ENCODE assay signal across 8 cellular contexts in the genomic region with DNA sequence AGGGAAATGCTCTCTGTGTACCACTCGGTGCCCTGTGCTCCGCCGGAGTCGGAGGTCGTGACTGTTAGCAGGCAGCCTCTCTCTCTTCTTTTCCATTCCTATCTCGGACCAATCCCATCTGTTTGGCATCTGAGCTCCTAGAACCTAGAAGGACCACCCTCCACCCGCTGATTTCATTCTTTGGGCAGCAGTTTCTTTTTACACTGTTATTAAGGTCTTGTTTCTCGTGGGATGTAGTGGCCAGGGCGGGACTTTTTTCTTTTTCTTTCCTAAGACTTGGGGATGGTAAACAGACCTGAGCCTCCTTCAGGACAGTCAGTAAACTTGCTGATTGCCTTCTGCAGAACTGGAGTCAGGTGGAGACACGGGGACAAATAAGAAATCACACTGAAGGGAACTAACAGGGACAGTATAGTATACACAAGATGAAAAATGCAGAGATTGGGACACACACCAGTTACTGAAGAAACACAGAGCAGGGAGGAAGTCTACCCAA. TPM values are rescaled to one million over a fixed set of nuclear protein-coding genes. Genes with fewer than 3 reads are reported as not detected.
DNase-seq lines count a peak whose midpoint lies in the region; ATAC-seq and TF ChIP-seq lines count a peak whose summit lies in the region.

No MANE protein-coding gene starts in this region.

- peak overlapping the region; percentile 92 for H3K4me3 Mint-ChIP-seq in dendritic cell treated with granulocyte-macrophage colony-stimulating factor and Interleukin-4, amounts not matched to agents 40 ng/mL and 50 ng/mL, for 4 days
- peak overlapping the region; percentile 96 for H3K4me3 Mint-ChIP-seq in natural killer cell

- peaks cover 23% of the 10 kb centered on the region for H4K20me1 ChIP-seq in BLaER1
- no peaks in the 10 kb centered on the region for H4K20me1 ChIP-seq in Loucy (ENCODE audit: insufficient read depth, low read length, poor library complexity, severe bottlenecking)

- TF ChIP-seq CTCF in Loucy (conservative IDR thresholded peaks at IDR 0.05; ENCODE audit: low read length) (no peak), natural killer cell (IDR thresholded peaks at IDR 0.05) (no peak)

- DNase-seq in natural killer cell (no peak), DMS 273 (lab: John Stamatoyannopoulos, UW; ENCODE audit: unreplicated experiment) (no peak), NCI-H2171 treated with DMSO at 0.1 percent for 48 hours (lab: John Stamatoyannopoulos, UW) (no peak), SW 1271 (lab: John Stamatoyannopoulos, UW) (no peak)
- no peak for DNase-seq in NK-92 treated with Interleukin-12 subunit alpha and Interleukin-12 subunit beta, amount 100 ng/mL, for 24 hours (lab: John Stamatoyannopoulos, UW)

- H3K27ac Mint-ChIP-seq in dendritic cell treated with granulocyte-macrophage colony-stimulating factor and Interleukin-4, amounts not matched to agents 40 ng/mL and 50 ng/mL, for 4 days, result peak overlapping the region; percentile 92
- peak overlapping the region; percentile 96 to 99 for H3K27ac Mint-ChIP-seq in natural killer cell

- H3K4me3 ChIP-seq in BLaER1, result peak overlapping the region; percentile 86
- peak overlapping the region; percentile 90 for H3K4me3 ChIP-seq in Loucy (ENCODE audit: low read length, poor library complexity, severe bottlenecking)

- peaks cover 49% of the 10 kb centered on the region for H3K79me2 ChIP-seq in Loucy (ENCODE audit: insufficient read depth, low read length)

- peak overlapping the region; percentile 84 for H2AFZ ChIP-seq in Loucy (ENCODE audit: low read length)

- peaks cover 49% of the 10 kb centered on the region for H3K36me3 Mint-ChIP-seq in dendritic cell treated with granulocyte-macrophage colony-stimulating factor and Interleukin-4, amounts not matched to agents 40 ng/mL and 50 ng/mL, for 4 days (ENCODE audit: low read depth)
- H3K36me3 Mint-ChIP-seq in natural killer cell, result no peaks in the 10 kb centered on the region

- H3K36me3 ChIP-seq in BLaER1, result peaks cover 43% of the 10 kb centered on the region
- H3K36me3 ChIP-seq in Loucy (ENCODE audit: insufficient read depth, low read length), result no peaks in the 10 kb centered on the region

- H3K4me2 ChIP-seq in BLaER1 (peak overlapping the region; percentile 94), Loucy (ENCODE audit: low read depth, low read length, poor library complexity, severe bottlenecking) (peak overlapping the region; percentile 78)

- H3K9me3 ChIP-seq in BLaER1 (no peaks in the 10 kb centered on the region), Loucy (ENCODE audit: insufficient read depth, low read depth, low read length) (no peaks in the 10 kb centered on the region)

- H3K9me3 Mint-ChIP-seq in dendritic cell treated with granulocyte-macrophage colony-stimulating factor and Interleukin-4, amounts not matched to agents 40 ng/mL and 50 ng/mL, for 4 days, result no peaks in the 10 kb centered on the region
- no peaks in the 10 kb centered on the region for H3K9me3 Mint-ChIP-seq in natural killer cell

- H3K9ac ChIP-seq in BLaER1 (peak overlapping the region; percentile 87), Loucy (ENCODE audit: low read depth, low read length, poor library complexity, severe bottlenecking) (peak overlapping the region; percentile 81)

- H3K4me1 Mint-ChIP-seq in dendritic cell treated with granulocyte-macrophage colony-stimulating factor and Interleukin-4, amounts not matched to agents 40 ng/mL and 50 ng/mL, for 4 days (ENCODE audit: low read depth), result peaks cover 40% of the 10 kb centered on the region
- peaks cover 29 to 31% of the 10 kb centered on the region in 2 donors for H3K4me1 Mint-ChIP-seq in natural killer cell

- no peak for ATAC-seq in natural killer cell

- H3F3A ChIP-seq in Loucy (ENCODE audit: low read depth), result no peaks in the 10 kb centered on the region

- H3K27me3 Mint-ChIP-seq in dendritic cell treated with granulocyte-macrophage colony-stimulating factor and Interleukin-4, amounts not matched to agents 40 ng/mL and 50 ng/mL, for 4 days, result no peaks in the 10 kb centered on the region
- H3K27me3 Mint-ChIP-seq in natural killer cell (ENCODE audit: low read depth in 2 of 2), result peaks cover 0 to 2% of the 10 kb centered on the region in 2 donors

- peaks cover 21% of the 10 kb centered on the region for H3K4me1 ChIP-seq in BLaER1
- H3K4me1 ChIP-seq in Loucy (ENCODE audit: insufficient read depth, low read length, poor library complexity, severe bottlenecking), result peaks cover 14% of the 10 kb centered on the region

- H3K9me2 ChIP-seq in Loucy (replicated peaks; ENCODE audit: low read depth, low read length), result no peaks in the 10 kb centered on the region

- H3K27ac ChIP-seq in BLaER1, result peak overlapping the region; percentile 68

- H3K27me3 ChIP-seq in BLaER1, result no peaks in the 10 kb centered on the region
- H3K27me3 ChIP-seq in Loucy (ENCODE audit: insufficient read depth, low read length, poor library complexity, severe bottlenecking), result no peaks in the 10 kb centered on the region

- intact Hi-C loops in dendritic cell treated with granulocyte-macrophage colony-stimulating factor and Interleukin-4, amounts not matched to agents 40 ng/mL and 50 ng/mL, for 4 days (cut with micrococcal nuclease), result loop anchor here (1.0 to 10.0 kb wide), 2 partner anchors 49 to 183 kb away; partner anchors contain the start of genes COQ4, SPTAN1 and TRUB2
- intact Hi-C loops in natural killer cell (cut with micrococcal nuclease), result loop anchor here (1.0 kb wide), 1 partner anchor 49 kb away; the partner anchor contains the start of genes COQ4 and TRUB2

RNA-seq across cellular contexts. Expression of gene URM1, which starts 0.5 kb away (rescaled TPM):
- 10 to 100 TPM; 39.4 to 47.8 (median 46.7) TPM for total RNA-seq in natural killer cell

RNA-seq across cellular contexts. Expression of gene SLC27A4, which starts 31.3 kb away (rescaled TPM):
- total RNA-seq in natural killer cell, result 10 to 100 TPM in 2 of 3 donors, 1 to 10 TPM in 1; 7.7 to 12.3 (median 11.2) TPM

RNA-seq across cellular contexts. Expression of gene CERCAM, which starts 49.0 kb away (rescaled TPM):
- 10 to 100 TPM; 11.5 to 29.6 (median 24.2) TPM for total RNA-seq in natural killer cell

RNA-seq across cellular contexts. Expression of gene COQ4, which starts 49.0 kb away (rescaled TPM):
- total RNA-seq in natural killer cell, result 10 to 100 TPM; 28.2 to 34.5 (median 30.4) TPM

RNA-seq across cellular contexts. Expression of gene TRUB2, which starts 49.4 kb away (rescaled TPM):
- 10 to 100 TPM in 2 of 3 donors, 1 to 10 TPM in 1; 8.8 to 12.0 (median 11.3) TPM for total RNA-seq in natural killer cell
